In the genomic region with DNA sequence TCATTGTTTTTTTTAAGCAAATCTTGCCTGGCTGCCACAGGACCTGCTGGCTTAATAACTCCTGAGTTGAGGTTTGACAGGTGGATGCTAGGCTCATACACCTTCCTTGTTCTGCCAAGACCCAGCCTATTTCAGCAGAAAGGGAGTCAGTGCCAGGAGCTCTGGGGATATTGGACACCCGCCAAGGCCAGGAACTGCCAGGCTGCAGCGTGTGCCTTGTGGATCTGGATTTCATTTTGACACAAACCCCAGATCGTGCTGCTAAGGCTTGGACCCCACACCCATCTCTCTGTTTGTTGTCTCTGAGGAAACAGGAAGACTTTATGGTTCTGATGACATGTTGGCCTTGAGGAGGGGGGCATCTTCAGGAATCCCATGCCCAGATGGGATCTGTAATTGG, we compare ENCODE assay signal across 15 cellular contexts.
DNase-seq lines count a peak whose midpoint lies in the region; ATAC-seq lines count a peak whose summit lies in the region.
"Had no signal": no experiment of that assay in that cellular context is flagged by ENCODE, and none has a peak within 500 bp of the region (broad histone marks: within the 10 kb centered on the region; RNA-seq: fewer than 3 reads in every experiment).

No MANE protein-coding gene starts in this region.

- DNase-seq in NCI-H2081 (lab: John Stamatoyannopoulos, UW) (peak; percentile 62 to 73), NCI-H2081 treated with DMSO at 0.1 percent for 48 hours (lab: John Stamatoyannopoulos, UW) (no peak), NCI-H2107 treated with DMSO at 0.1 percent for 48 hours (lab: John Stamatoyannopoulos, UW; ENCODE audit: unreplicated experiment) (peak; percentile 76), cerebellar cortex (ENCODE audit: low spot score) (peak; percentile 95), pons (ENCODE audit: low spot score) (peak; percentile 17), NCI-H82 treated with DMSO at 0.1 percent for 48 hours (lab: John Stamatoyannopoulos, UW; ENCODE audit: unreplicated experiment) (no peak)
- DNase-seq: 8988T; activated CD4-positive, alpha-beta T cell treated with anti-CD3 and anti-CD28 coated beads, Interleukin-2, amount 50 U/mL, for 48 hours; CD4-positive, alpha-beta memory T cell; dermis blood vessel endothelial cell; IMR-90; NCI-H1048 had no signal

- ATAC-seq in GM21528 (IDR thresholded peaks at IDR 0.05; ENCODE audit: low FRiP score, unreplicated experiment) (no peak), HG03095 (IDR thresholded peaks at IDR 0.05; ENCODE audit: unreplicated experiment) (no peak)
- ATAC-seq: stimulated activated memory B cell treated with anti-CD40 and anti-IgM and Interleukin-4, amounts not matched to agents 10 μg/mL and 1 μg/mL and 100 μg/mL, for 72 hours had no signal

Comparison
In these comparisons a context has a peak if more than half of its experiments do, and no peak if none do; other contexts are left out.
1. DNase-seq: peak in NCI-H2081 (2 of 2), NCI-H2107 treated with DMSO at 0.1 percent for 48 hours (single experiment), cerebellar cortex (single experiment) and pons (single experiment); none in NCI-H2081 treated with DMSO at 0.1 percent for 48 hours (single experiment) and NCI-H82 treated with DMSO at 0.1 percent for 48 hours (single experiment).